ENCODE assay signal across 21 cellular contexts in the genomic region with DNA sequence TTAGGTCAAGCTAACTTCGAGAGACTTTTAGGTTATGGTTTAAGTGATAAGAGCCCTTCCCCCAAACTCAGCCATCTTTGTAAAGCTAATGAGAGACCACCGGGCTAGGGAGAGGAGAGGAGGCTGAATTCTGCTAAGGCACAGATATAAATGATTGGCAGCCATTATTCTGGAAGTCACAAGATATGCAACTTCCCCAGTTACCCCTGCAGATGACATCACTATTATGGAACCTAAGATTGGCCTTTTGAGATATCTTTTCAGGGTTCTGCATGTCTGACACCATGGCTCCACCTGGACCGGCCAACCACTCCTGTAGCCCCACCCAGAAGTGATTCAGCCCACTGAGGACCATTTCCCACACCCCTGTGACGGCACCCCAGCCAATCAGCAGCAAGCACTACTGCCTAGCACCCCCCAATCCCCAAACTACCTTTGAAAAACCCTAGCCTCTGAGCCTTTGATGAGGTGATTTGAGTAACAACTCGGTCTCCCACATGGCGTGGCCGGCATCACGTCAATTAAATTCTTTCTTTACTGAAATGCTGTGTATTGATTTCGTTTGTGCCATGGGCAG. TPM values are rescaled to one million over a fixed set of nuclear protein-coding genes. Genes with fewer than 3 reads are reported as not detected.
"Had no signal": no experiment of that assay in that cellular context is flagged by ENCODE, and none has a peak within 500 bp of the region (broad histone marks: within the 10 kb centered on the region; RNA-seq: fewer than 3 reads in every experiment).

No MANE protein-coding gene starts in this region.

- H3K36me3 ChIP-seq: esophagus muscularis mucosa, gastrocnemius medialis, heart right ventricle, left ventricle myocardium inferior, neutrophil had no signal

- H3K36me3 Mint-ChIP-seq: naive thymus-derived CD4-positive, alpha-beta T cell; stimulated activated effector memory CD8-positive, alpha-beta T cell treated with anti-CD3 and anti-CD28 coated beads, Interleukin-12 subunit alpha, Interleukin-12 subunit beta, amount 100 ng/mL, for 72 hours had no signal

- H3K27me3 ChIP-seq: gastrocnemius medialis, neutrophil, tibial artery had no signal

- DNase-seq: effector memory CD4-positive, alpha-beta T cell; gastrocnemius medialis; heart right ventricle; hypothalamus; left ventricle myocardium inferior; mesenchymal stem cell; naive thymus-derived CD4-positive, alpha-beta T cell; small intestine; stimulated activated CD4-positive, alpha-beta T cell treated with anti-CD3 and anti-CD28 coated beads, Interleukin-2, amount 100 ng/mL, for 48 hours; stimulated activated CD8-positive, alpha-beta memory T cell treated with anti-CD3 and anti-CD28 coated beads, Interleukin-4, amount 100 ng/mL, for 48 hours; stimulated activated naive CD8-positive, alpha-beta T cell treated with anti-CD3 and anti-CD28 coated beads, Interleukin-15, Interleukin-2, amounts not matched to agents 100 U/mL and 50 U/mL, for 24 hours had no signal

- H3K4me1 ChIP-seq: heart right ventricle, left ventricle myocardium inferior, tibial artery had no signal

- H3K27ac ChIP-seq: epithelial cell of prostate, esophagus muscularis mucosa, gastrocnemius medialis, heart right ventricle, left ventricle myocardium inferior, neutrophil, tibial artery had no signal

- H3K9me3 ChIP-seq: esophagus muscularis mucosa, gastrocnemius medialis, heart right ventricle, left ventricle myocardium inferior, neutrophil, tibial artery had no signal

- ATAC-seq: gastrocnemius medialis; heart right ventricle; naive thymus-derived CD4-positive, alpha-beta T cell; stimulated activated effector memory CD8-positive, alpha-beta T cell treated with anti-CD3 and anti-CD28 coated beads, Interleukin-12 subunit alpha, Interleukin-12 subunit beta, amount 100 ng/mL, for 72 hours; stimulated activated naive CD8-positive, alpha-beta T cell treated with anti-CD3 and anti-CD28 coated beads, Interleukin-15, Interleukin-2, amounts not matched to agents 100 U/mL and 50 U/mL, for 24 hours had no signal

- H3K4me3 ChIP-seq: esophagus muscularis mucosa, gastrocnemius medialis, heart right ventricle, left ventricle myocardium inferior, lung, tibial artery had no signal

- H3K9me3 Mint-ChIP-seq: central memory CD8-positive, alpha-beta T cell; stimulated activated effector memory CD8-positive, alpha-beta T cell treated with anti-CD3 and anti-CD28 coated beads, Interleukin-12 subunit alpha, Interleukin-12 subunit beta, amount 100 ng/mL, for 72 hours had no signal

- H3K4me1 Mint-ChIP-seq: central memory CD8-positive, alpha-beta T cell; naive thymus-derived CD4-positive, alpha-beta T cell; stimulated activated effector memory CD8-positive, alpha-beta T cell treated with anti-CD3 and anti-CD28 coated beads, Interleukin-12 subunit alpha, Interleukin-12 subunit beta, amount 100 ng/mL, for 72 hours had no signal

- H3K4me3 Mint-ChIP-seq: central memory CD8-positive, alpha-beta T cell; naive thymus-derived CD4-positive, alpha-beta T cell; stimulated activated effector memory CD8-positive, alpha-beta T cell treated with anti-CD3 and anti-CD28 coated beads, Interleukin-12 subunit alpha, Interleukin-12 subunit beta, amount 100 ng/mL, for 72 hours had no signal

- H3K27ac Mint-ChIP-seq: naive thymus-derived CD4-positive, alpha-beta T cell; stimulated activated effector memory CD8-positive, alpha-beta T cell treated with anti-CD3 and anti-CD28 coated beads, Interleukin-12 subunit alpha, Interleukin-12 subunit beta, amount 100 ng/mL, for 72 hours had no signal

RNA-seq across cellular contexts. Expression of a gene that starts 14.4 kb away (rescaled TPM):
- total RNA-seq: fibroblast of villous mesenchyme, osteoblast, pulmonary artery endothelial cell had no signal
- polyA plus RNA-seq: naive thymus-derived CD4-positive, alpha-beta T cell had no signal
